1 cellular context compared by ENCODE assay signal in the genomic region with DNA sequence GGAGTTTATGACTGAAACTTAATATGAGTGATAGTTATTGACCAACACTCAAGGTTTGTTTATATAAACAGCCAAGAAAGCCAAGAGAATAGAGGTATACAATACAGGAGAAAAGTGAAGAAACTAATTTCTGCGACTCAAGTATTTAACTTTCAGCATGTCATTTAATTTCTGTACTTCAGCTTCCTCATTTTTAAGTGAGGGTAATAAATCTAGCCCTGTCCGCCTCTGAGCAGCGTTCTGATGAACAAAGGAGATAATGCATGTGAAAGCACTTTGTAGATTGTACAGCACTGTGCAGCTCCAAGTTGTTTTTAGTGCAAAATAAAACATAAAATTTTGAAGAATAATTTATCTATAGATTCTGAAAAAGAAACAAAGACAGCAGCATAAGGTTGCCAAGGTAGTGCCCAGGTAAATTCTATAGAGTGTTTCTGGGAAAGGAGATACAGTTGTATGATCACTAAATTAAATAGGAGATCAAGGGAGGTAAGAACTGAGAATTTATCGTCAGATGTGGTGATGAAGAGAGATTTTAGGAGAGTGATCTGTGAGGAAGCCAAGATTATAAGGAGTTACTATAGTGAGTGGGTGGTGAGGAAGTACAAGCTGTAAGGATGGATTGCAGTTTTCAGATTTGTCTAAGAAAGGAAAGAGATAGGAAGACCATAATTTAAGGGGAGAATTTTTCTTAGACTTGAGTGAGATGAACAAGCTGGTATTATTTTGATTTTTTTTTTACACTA.
TF ChIP-seq lines count a peak whose summit lies in the region.

No MANE protein-coding gene starts in this region.

TF ChIP-seq in HEK293, 187 proteins besides CTCF, POLR2A, EP300 and RAD21 (continued from another document):
- peak; percentile 73; the same call in 1 of the 2 replicates for TF ChIP-seq BCL11A (tag by site-specific recombination; IDR thresholded peaks at IDR 0.05; ENCODE audit: low read depth)
- TF ChIP-seq KLF1 (tag by site-specific recombination; IDR thresholded peaks at IDR 0.05), result no peak
- peak; percentile 52 for TF ChIP-seq SP7 (tag by site-specific recombination; IDR thresholded peaks at IDR 0.05)
- no peak for TF ChIP-seq ZNF521 (tag by site-specific recombination; IDR thresholded peaks at IDR 0.05)
- no peak for TF ChIP-seq GLIS2 (tag by site-specific recombination; IDR thresholded peaks at IDR 0.05)
- TF ChIP-seq ZNF138 (tag by site-specific recombination; IDR thresholded peaks at IDR 0.05; ENCODE audit: borderline replicate concordance), result no peak
- no peak for TF ChIP-seq IKZF3 (tag by site-specific recombination; IDR thresholded peaks at IDR 0.05)
- TF ChIP-seq OSR2 (tag by site-specific recombination; IDR thresholded peaks at IDR 0.05), result peak; percentile 77
